Comparison of ENCODE assay signal across 19 cellular contexts in the genomic region with DNA sequence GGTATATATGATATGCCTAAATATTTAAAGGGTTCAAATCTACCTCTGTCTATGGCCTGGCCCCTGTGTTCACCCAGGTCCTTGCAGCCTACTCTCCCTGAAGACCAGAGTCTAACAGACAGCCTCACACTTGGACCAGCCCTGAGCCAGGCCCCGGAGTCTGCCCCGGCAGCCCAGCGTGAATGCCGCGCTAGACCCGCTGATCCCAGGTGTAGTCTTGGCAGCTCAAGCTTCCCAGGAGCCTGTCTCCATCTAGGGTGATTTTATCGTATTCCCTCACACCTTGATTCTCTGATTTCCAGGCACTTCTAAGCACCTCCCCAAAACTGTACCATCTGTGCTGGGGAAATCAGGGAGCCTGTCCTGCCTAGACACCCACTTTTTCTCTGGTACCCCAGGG. TPM values are rescaled to one million over a fixed set of nuclear protein-coding genes. Genes with fewer than 3 reads are reported as not detected.
DNase-seq lines count a peak whose midpoint lies in the region; ATAC-seq and TF ChIP-seq lines count a peak whose summit lies in the region.
"Had no signal": no experiment of that assay in that cellular context is flagged by ENCODE, and none has a peak within 500 bp of the region (broad histone marks: within the 10 kb centered on the region; RNA-seq: fewer than 3 reads in every experiment).

No MANE protein-coding gene starts in this region.

- H3K27ac Mint-ChIP-seq in WTC11: peak overlapping the region; percentile 93
- peak overlapping the region; percentile 65 for H3K27ac Mint-ChIP-seq in neural progenitor cell
- H3K27ac Mint-ChIP-seq in endothelial cell (ENCODE audit: unreplicated experiment): no peak overlapping the region
- no peak overlapping the region for H3K27ac Mint-ChIP-seq in activated CD8-positive, alpha-beta T cell treated with anti-CD3 and anti-CD28 coated beads, Interleukin-2, amount 10 ng/mL, durations not matched to agents 7 days and 5 days
- H3K27ac Mint-ChIP-seq: B cell; memory B cell; naive thymus-derived CD8-positive, alpha-beta T cell had no signal

- H3K4me3 ChIP-seq in left ventricle myocardium inferior: no peak overlapping the region
- no peak overlapping the region for H3K4me3 ChIP-seq in neural progenitor cell
- H3K4me3 ChIP-seq in lower lobe of right lung: no peak overlapping the region
- H3K4me3 ChIP-seq: adrenal gland, gastroesophageal sphincter, skin epidermis had no signal

- H3K27me3 ChIP-seq in left ventricle myocardium inferior (ENCODE audit: low read depth) (no peaks in the 10 kb centered on the region), neural progenitor cell (no peaks in the 10 kb centered on the region), lower lobe of right lung (ENCODE audit: low read depth) (no peaks in the 10 kb centered on the region)
- H3K27me3 ChIP-seq: adrenal gland, gastroesophageal sphincter had no signal

- H2AFZ ChIP-seq in neural progenitor cell (replicated peaks): no peak overlapping the region

- H3K36me3 Mint-ChIP-seq in WTC11 (peaks cover 46% of the 10 kb centered on the region), neural progenitor cell (peaks cover 45% of the 10 kb centered on the region), endothelial cell (ENCODE audit: low read depth, unreplicated experiment) (peaks cover 36% of the 10 kb centered on the region)
- no peaks in the 10 kb centered on the region for H3K36me3 Mint-ChIP-seq in activated CD8-positive, alpha-beta T cell treated with anti-CD3 and anti-CD28 coated beads, Interleukin-2, amount 10 ng/mL, durations not matched to agents 7 days and 5 days (ENCODE audit: low read depth)

- TF ChIP-seq CTCF in left ventricle myocardium inferior (IDR thresholded peaks at IDR 0.05; ENCODE audit: borderline replicate concordance) (no peak), WTC11 (IDR thresholded peaks at IDR 0.05) (no peak), neural progenitor cell (IDR thresholded peaks at IDR 0.05) (no peak), endothelial cell (IDR thresholded peaks at IDR 0.05; ENCODE audit: unreplicated experiment) (no peak), lower lobe of right lung (IDR thresholded peaks at IDR 0.05) (no peak)

- H3K4me3 Mint-ChIP-seq in WTC11: no peak overlapping the region
- no peak overlapping the region for H3K4me3 Mint-ChIP-seq in neural progenitor cell
- no peak overlapping the region for H3K4me3 Mint-ChIP-seq in endothelial cell (ENCODE audit: unreplicated experiment)
- no peak overlapping the region for H3K4me3 Mint-ChIP-seq in activated CD8-positive, alpha-beta T cell treated with anti-CD3 and anti-CD28 coated beads, Interleukin-2, amount 10 ng/mL, durations not matched to agents 7 days and 5 days
- H3K4me3 Mint-ChIP-seq: memory B cell; naive thymus-derived CD8-positive, alpha-beta T cell had no signal

- peaks cover 15% of the 10 kb centered on the region for H3F3A ChIP-seq in neural progenitor cell (ENCODE audit: low read depth)

- peaks cover 13% of the 10 kb centered on the region for H3K36me3 ChIP-seq in left ventricle myocardium inferior
- H3K36me3 ChIP-seq in neural progenitor cell: no peaks in the 10 kb centered on the region
- no peaks in the 10 kb centered on the region for H3K36me3 ChIP-seq in lower lobe of right lung
- H3K36me3 ChIP-seq: adrenal gland had no signal

- H3K9me3 ChIP-seq in left ventricle myocardium inferior (replicated peaks) (no peaks in the 10 kb centered on the region), neural progenitor cell (ENCODE audit: low read depth) (no peaks in the 10 kb centered on the region), lower lobe of right lung (no peaks in the 10 kb centered on the region)
- H3K9me3 ChIP-seq: adrenal gland, gastroesophageal sphincter had no signal

- H3K27ac ChIP-seq in left ventricle myocardium inferior (replicated peaks) (peak overlapping the region; percentile 78), neural progenitor cell (no peak overlapping the region), lower lobe of right lung (no peak overlapping the region)
- H3K27ac ChIP-seq: adrenal gland, gastroesophageal sphincter had no signal

- H3K9me3 Mint-ChIP-seq in WTC11 (no peaks in the 10 kb centered on the region), neural progenitor cell (no peaks in the 10 kb centered on the region), endothelial cell (ENCODE audit: unreplicated experiment) (no peaks in the 10 kb centered on the region)
- no peaks in the 10 kb centered on the region for H3K9me3 Mint-ChIP-seq in activated CD8-positive, alpha-beta T cell treated with anti-CD3 and anti-CD28 coated beads, Interleukin-2, amount 10 ng/mL, durations not matched to agents 7 days and 5 days (ENCODE audit: insufficient read depth)

- intact Hi-C loops in left ventricle myocardium inferior (cut with micrococcal nuclease): no loop called here
- intact Hi-C loops in Right ventricle myocardium superior (cut with DNase I): no loop called here
- intact Hi-C loops in lower lobe of right lung (cut with DNase I): no loop called here

- POLR2A ChIA-PET in WTC11 (lab: Charles Lee): no interaction called here
- POLR2A ChIA-PET in activated CD8-positive, alpha-beta T cell treated with anti-CD3 and anti-CD28 coated beads, Interleukin-2, amount 10 ng/mL, durations not matched to agents 7 days and 5 days (lab: Charles Lee): no interaction called here

- H3K4me1 Mint-ChIP-seq in WTC11 (peaks cover 77% of the 10 kb centered on the region), neural progenitor cell (peaks cover 43% of the 10 kb centered on the region), endothelial cell (ENCODE audit: unreplicated experiment) (peaks cover 43% of the 10 kb centered on the region)
- peaks cover 14% of the 10 kb centered on the region for H3K4me1 Mint-ChIP-seq in activated CD8-positive, alpha-beta T cell treated with anti-CD3 and anti-CD28 coated beads, Interleukin-2, amount 10 ng/mL, durations not matched to agents 7 days and 5 days (ENCODE audit: low read depth)

- H4K20me1 ChIP-seq in neural progenitor cell (ENCODE audit: low read depth): peaks cover 95% of the 10 kb centered on the region

- DNase-seq in left ventricle myocardium inferior: no peak
- no peak for DNase-seq in Right ventricle myocardium superior
- DNase-seq in WTC11 (ENCODE audit: low spot score): no peak
- no peak for DNase-seq in neural progenitor cell (ENCODE audit: low spot score)
- DNase-seq in endothelial cell (ENCODE audit: low spot score): no peak
- DNase-seq in stimulated activated CD4-positive, alpha-beta T cell treated with anti-CD3 and anti-CD28 coated beads, Interleukin-2, amount 100 ng/mL, for 24 hours: no peak
- DNase-seq in activated CD8-positive, alpha-beta T cell treated with anti-CD3 and anti-CD28 coated beads, Interleukin-2, amount 10 ng/mL, durations not matched to agents 7 days and 5 days: no peak
- DNase-seq in lower lobe of right lung: no peak
- DNase-seq: activated gamma-delta T cell; adrenal gland; Karpas-422; naive thymus-derived CD8-positive, alpha-beta T cell; NCI-H2029; stimulated activated CD4-positive, alpha-beta T cell treated with anti-CD3 and anti-CD28 coated beads, Interleukin-4, amount 100 ng/mL, for 1 hour had no signal

- H3K4me2 ChIP-seq in neural progenitor cell: no peak overlapping the region

- CTCF ChIA-PET in WTC11 (lab: Charles Lee): no interaction called here
- CTCF ChIA-PET in activated CD8-positive, alpha-beta T cell treated with anti-CD3 and anti-CD28 coated beads, Interleukin-2, amount 10 ng/mL, durations not matched to agents 7 days and 5 days (lab: Charles Lee): no interaction called here

- H3K27me3 Mint-ChIP-seq in WTC11 (ENCODE audit: low read depth) (no peaks in the 10 kb centered on the region), neural progenitor cell (ENCODE audit: insufficient read depth, low read depth) (peaks cover 2% of the 10 kb centered on the region), endothelial cell (ENCODE audit: unreplicated experiment) (peaks cover 9% of the 10 kb centered on the region)
- peaks cover 18% of the 10 kb centered on the region for H3K27me3 Mint-ChIP-seq in activated CD8-positive, alpha-beta T cell treated with anti-CD3 and anti-CD28 coated beads, Interleukin-2, amount 10 ng/mL, durations not matched to agents 7 days and 5 days (ENCODE audit: low read depth)
- H3K27me3 Mint-ChIP-seq: B cell, memory B cell had no signal

- H3K4me1 ChIP-seq in left ventricle myocardium inferior (peaks cover 72% of the 10 kb centered on the region), neural progenitor cell (peaks cover 13% of the 10 kb centered on the region), lower lobe of right lung (peaks cover 28% of the 10 kb centered on the region)

- peaks cover 100% of the 10 kb centered on the region for H3K79me2 ChIP-seq in neural progenitor cell (ENCODE audit: low read depth)

- no peak overlapping the region for H3K9ac ChIP-seq in neural progenitor cell

- ATAC-seq in Right ventricle myocardium superior (ENCODE audit: poor library complexity) (no peak), WTC11 (no peak), lower lobe of right lung (no peak)
- ATAC-seq in activated CD8-positive, alpha-beta T cell treated with anti-CD3 and anti-CD28 coated beads, Interleukin-2, amount 10 ng/mL, durations not matched to agents 7 days and 5 days: no peak
- ATAC-seq: gastroesophageal sphincter; naive thymus-derived CD8-positive, alpha-beta T cell; Right ventricle myocardium inferior had no signal

TF ChIP-seq in WTC11, 78 proteins besides CTCF, POLR2A, EP300 and RAD21 (continues in another document):
- TF ChIP-seq TCF7 (CRISPR knock-in tag; IDR thresholded peaks at IDR 0.05; ENCODE audit: low read depth) (no peak), ZBTB21 (CRISPR knock-in tag; IDR thresholded peaks at IDR 0.05; ENCODE audit: borderline replicate concordance) (no peak), IRF2 (CRISPR knock-in tag; IDR thresholded peaks at IDR 0.05; ENCODE audit: borderline replicate concordance, low read depth) (no peak), TEAD1 (CRISPR knock-in tag; IDR thresholded peaks at IDR 0.05) (no peak), CBFB (CRISPR knock-in tag; IDR thresholded peaks at IDR 0.05; ENCODE audit: low read depth) (no peak), ATF1 (CRISPR knock-in tag; IDR thresholded peaks at IDR 0.05) (no peak), ZNF138 (CRISPR knock-in tag; conservative IDR thresholded peaks at IDR 0.05) (no peak)
- TF ChIP-seq, protein P1, sequence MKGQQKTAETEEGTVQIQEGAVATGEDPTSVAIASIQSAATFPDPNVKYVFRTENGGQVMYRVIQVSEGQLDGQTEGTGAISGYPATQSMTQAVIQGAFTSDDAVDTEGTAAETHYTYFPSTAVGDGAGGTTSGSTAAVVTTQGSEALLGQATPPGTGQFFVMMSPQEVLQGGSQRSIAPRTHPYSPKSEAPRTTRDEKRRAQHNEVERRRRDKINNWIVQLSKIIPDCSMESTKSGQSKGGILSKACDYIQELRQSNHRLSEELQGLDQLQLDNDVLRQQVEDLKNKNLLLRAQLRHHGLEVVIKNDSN (CRISPR knock-in tag; IDR thresholded peaks at IDR 0.05): no peak

RNA-seq across cellular contexts. Expression of a gene that starts 33.8 kb away (rescaled TPM):
- total RNA-seq in left ventricle myocardium inferior: 59.3 TPM
- total RNA-seq in Right ventricle myocardium superior: 53.3 TPM
- total RNA-seq in WTC11 (2021): 171 to 185 TPM (median 181 TPM) in 3 replicates
- 121 and 137 TPM in 2 replicates for total RNA-seq in neural progenitor cell (ENCODE audit: low replicate concordance)
- total RNA-seq in endothelial cell (ENCODE audit: unreplicated experiment): 178 TPM
- total RNA-seq in activated CD8-positive, alpha-beta T cell treated with anti-CD3 and anti-CD28 coated beads, Interleukin-2, amount 10 ng/mL, durations not matched to agents 7 days and 5 days: under 1 TPM; 0.50 to 0.91 TPM
- 54.0 TPM for total RNA-seq in lower lobe of right lung

Comparison
In these comparisons a context has a peak if more than half of its experiments do, and no peak if none do; other contexts are left out.
1. H3K27ac Mint-ChIP-seq: peak in WTC11 (single experiment) and neural progenitor cell (single experiment); none in endothelial cell (single experiment) and activated CD8-positive, alpha-beta T cell treated with anti-CD3 and anti-CD28 coated beads, Interleukin-2, amount 10 ng/mL, durations not matched to agents 7 days and 5 days (single experiment).
2. RNA of a gene that starts 33.8 kb away (total RNA-seq): 178 TPM in endothelial cell (single experiment), 171 to 185 TPM in WTC11, 121 to 137 TPM in neural progenitor cell, 59.3 TPM in left ventricle myocardium inferior (single experiment), 54.0 TPM in lower lobe of right lung (single experiment) and 53.3 TPM in Right ventricle myocardium superior (single experiment); 0.50 to 0.91 TPM in activated CD8-positive, alpha-beta T cell treated with anti-CD3 and anti-CD28 coated beads, Interleukin-2, amount 10 ng/mL, durations not matched to agents 7 days and 5 days; every median in the first group is over 10 times any median in the second.